ENCODE assay signal across 8 cellular contexts in genomic region chr1:34162852-34163766, GRCh38. TPM values are rescaled to one million over a fixed set of nuclear protein-coding genes. Genes with fewer than 3 reads are reported as not detected.
DNase-seq lines count a peak whose midpoint lies in the region; ATAC-seq and TF ChIP-seq lines count a peak whose summit lies in the region.

No MANE protein-coding gene starts in this region.

- no peaks in the 10 kb centered on the region for H3K9me3 ChIP-seq in iPS-18c (ENCODE audit: control insufficient read depth, insufficient read depth, low read length)

- H3K27ac Mint-ChIP-seq in brain = peak overlapping the region; percentile 87 to 96 (median 93)

- H3K4me3 ChIP-seq in iPS-18c (ENCODE audit: insufficient read depth, low read depth, low read length) (peak overlapping the region; percentile 62), skeletal muscle cell (ENCODE audit: low read depth, low read length) (peak overlapping the region; percentile 39)

- peaks cover 49% of the 10 kb centered on the region for H3K27me3 Mint-ChIP-seq in brain

- peak; percentile 75 to 83 for TF ChIP-seq CTCF in brain (conservative IDR thresholded peaks at IDR 0.05)

- peaks cover 49% of the 10 kb centered on the region for H3K4me1 Mint-ChIP-seq in brain

- no peaks in the 10 kb centered on the region for H3K9me3 Mint-ChIP-seq in brain

- peak overlapping the region; percentile 93 to 98 (median 97) for H3K4me3 Mint-ChIP-seq in brain

- H3K36me3 Mint-ChIP-seq in brain = no peaks in the 10 kb centered on the region

- DNase-seq in NCI-H1417 (lab: John Stamatoyannopoulos, UW) (peak; percentile 73 to 84 (median 76)), NCI-H1417 treated with DMSO at 0.1 percent for 48 hours (lab: John Stamatoyannopoulos, UW) (no peak), HCEC 1CT (peak; percentile 70), NCI-H526 treated with DMSO at 0.1 percent for 48 hours (lab: John Stamatoyannopoulos, UW) (peak; percentile 85), skeletal muscle cell (ENCODE audit: low read depth) (peak; percentile 40)

- ATAC-seq in HG02798 (IDR thresholded peaks at IDR 0.05; ENCODE audit: poor library complexity, unreplicated experiment) = no peak

RNA-seq across cellular contexts. Expression of gene CSMD2, which starts 1.9 kb away (rescaled TPM):
- 7.8 TPM for polyA plus RNA-seq in brain (ENCODE audit: insufficient read depth, low read depth, low replicate concordance)

RNA-seq across cellular contexts. Expression of gene C1orf94, which starts 13.6 kb away (rescaled TPM):
- 3.4 TPM for polyA plus RNA-seq in brain (ENCODE audit: insufficient read depth, low read depth, low replicate concordance)
